Comparison of ENCODE assay signal across 1 cellular context in the genomic region with DNA sequence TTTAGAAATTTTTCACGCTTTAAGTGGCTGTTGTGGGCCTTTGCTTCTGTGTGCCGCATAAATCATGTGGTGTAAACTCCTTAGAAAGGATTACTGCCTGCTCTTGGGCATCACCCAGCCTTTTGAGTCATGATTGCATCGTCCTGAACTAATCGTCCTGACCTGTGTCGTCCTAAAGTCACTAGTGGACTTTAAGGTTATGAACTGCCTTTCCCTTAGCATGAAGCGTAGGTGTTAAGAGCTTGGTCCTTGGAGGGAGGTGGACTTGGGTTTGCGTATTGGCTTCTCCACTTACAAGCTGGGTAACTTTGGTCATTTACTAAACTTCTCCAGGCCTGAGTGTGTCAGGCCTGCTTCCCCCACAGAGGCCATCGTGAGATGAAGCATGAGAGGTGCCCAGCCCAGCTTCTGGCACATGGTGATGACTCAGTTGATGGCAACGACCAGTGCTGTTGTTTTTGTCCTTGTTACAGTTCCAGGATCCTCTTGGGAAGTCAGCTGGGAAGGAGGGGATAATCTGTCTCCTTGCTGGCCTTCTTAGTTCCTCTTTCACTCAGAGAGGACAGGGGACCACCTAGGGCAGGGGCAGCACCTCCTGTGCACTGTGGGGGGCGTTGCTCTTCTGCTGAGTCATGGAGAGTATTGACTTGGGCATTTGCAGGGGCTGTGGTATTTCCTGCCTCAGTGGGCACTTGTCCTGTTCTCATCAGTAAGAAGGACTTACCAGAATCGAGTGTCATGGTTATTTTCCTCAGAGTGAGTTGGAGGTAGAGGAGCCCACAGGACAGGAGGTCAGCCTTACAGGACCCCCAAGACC.
TF ChIP-seq lines count a peak whose summit lies in the region.

No MANE protein-coding gene starts in this region.

TF ChIP-seq in K562, 482 proteins besides CTCF, POLR2A, EP300 and RAD21 (continued from another document and continues in another):
- TF ChIP-seq, protein P1, sequence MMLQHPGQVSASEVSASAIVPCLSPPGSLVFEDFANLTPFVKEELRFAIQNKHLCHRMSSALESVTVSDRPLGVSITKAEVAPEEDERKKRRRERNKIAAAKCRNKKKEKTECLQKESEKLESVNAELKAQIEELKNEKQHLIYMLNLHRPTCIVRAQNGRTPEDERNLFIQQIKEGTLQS (IDR thresholded peaks at IDR 0.05) = peak; percentile 37; the same call in 1 of the 2 replicates
- TF ChIP-seq, protein P1 (CRISPR knock-in tag; conservative IDR thresholded peaks at IDR 0.05) = no peak
- TF ChIP-seq, protein P2, sequence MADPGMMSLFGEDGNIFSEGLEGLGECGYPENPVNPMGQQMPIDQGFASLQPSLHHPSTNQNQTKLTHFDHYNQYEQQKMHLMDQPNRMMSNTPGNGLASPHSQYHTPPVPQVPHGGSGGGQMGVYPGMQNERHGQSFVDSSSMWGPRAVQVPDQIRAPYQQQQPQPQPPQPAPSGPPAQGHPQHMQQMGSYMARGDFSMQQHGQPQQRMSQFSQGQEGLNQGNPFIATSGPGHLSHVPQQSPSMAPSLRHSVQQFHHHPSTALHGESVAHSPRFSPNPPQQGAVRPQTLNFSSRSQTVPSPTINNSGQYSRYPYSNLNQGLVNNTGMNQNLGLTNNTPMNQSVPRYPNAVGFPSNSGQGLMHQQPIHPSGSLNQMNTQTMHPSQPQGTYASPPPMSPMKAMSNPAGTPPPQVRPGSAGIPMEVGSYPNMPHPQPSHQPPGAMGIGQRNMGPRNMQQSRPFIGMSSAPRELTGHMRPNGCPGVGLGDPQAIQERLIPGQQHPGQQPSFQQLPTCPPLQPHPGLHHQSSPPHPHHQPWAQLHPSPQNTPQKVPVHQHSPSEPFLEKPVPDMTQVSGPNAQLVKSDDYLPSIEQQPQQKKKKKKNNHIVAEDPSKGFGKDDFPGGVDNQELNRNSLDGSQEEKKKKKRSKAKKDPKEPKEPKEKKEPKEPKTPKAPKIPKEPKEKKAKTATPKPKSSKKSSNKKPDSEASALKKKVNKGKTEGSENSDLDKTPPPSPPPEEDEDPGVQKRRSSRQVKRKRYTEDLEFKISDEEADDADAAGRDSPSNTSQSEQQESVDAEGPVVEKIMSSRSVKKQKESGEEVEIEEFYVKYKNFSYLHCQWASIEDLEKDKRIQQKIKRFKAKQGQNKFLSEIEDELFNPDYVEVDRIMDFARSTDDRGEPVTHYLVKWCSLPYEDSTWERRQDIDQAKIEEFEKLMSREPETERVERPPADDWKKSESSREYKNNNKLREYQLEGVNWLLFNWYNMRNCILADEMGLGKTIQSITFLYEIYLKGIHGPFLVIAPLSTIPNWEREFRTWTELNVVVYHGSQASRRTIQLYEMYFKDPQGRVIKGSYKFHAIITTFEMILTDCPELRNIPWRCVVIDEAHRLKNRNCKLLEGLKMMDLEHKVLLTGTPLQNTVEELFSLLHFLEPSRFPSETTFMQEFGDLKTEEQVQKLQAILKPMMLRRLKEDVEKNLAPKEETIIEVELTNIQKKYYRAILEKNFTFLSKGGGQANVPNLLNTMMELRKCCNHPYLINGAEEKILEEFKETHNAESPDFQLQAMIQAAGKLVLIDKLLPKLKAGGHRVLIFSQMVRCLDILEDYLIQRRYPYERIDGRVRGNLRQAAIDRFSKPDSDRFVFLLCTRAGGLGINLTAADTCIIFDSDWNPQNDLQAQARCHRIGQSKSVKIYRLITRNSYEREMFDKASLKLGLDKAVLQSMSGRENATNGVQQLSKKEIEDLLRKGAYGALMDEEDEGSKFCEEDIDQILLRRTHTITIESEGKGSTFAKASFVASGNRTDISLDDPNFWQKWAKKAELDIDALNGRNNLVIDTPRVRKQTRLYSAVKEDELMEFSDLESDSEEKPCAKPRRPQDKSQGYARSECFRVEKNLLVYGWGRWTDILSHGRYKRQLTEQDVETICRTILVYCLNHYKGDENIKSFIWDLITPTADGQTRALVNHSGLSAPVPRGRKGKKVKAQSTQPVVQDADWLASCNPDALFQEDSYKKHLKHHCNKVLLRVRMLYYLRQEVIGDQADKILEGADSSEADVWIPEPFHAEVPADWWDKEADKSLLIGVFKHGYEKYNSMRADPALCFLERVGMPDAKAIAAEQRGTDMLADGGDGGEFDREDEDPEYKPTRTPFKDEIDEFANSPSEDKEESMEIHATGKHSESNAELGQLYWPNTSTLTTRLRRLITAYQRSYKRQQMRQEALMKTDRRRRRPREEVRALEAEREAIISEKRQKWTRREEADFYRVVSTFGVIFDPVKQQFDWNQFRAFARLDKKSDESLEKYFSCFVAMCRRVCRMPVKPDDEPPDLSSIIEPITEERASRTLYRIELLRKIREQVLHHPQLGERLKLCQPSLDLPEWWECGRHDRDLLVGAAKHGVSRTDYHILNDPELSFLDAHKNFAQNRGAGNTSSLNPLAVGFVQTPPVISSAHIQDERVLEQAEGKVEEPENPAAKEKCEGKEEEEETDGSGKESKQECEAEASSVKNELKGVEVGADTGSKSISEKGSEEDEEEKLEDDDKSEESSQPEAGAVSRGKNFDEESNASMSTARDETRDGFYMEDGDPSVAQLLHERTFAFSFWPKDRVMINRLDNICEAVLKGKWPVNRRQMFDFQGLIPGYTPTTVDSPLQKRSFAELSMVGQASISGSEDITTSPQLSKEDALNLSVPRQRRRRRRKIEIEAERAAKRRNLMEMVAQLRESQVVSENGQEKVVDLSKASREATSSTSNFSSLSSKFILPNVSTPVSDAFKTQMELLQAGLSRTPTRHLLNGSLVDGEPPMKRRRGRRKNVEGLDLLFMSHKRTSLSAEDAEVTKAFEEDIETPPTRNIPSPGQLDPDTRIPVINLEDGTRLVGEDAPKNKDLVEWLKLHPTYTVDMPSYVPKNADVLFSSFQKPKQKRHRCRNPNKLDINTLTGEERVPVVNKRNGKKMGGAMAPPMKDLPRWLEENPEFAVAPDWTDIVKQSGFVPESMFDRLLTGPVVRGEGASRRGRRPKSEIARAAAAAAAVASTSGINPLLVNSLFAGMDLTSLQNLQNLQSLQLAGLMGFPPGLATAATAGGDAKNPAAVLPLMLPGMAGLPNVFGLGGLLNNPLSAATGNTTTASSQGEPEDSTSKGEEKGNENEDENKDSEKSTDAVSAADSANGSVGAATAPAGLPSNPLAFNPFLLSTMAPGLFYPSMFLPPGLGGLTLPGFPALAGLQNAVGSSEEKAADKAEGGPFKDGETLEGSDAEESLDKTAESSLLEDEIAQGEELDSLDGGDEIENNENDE (IDR thresholded peaks at IDR 0.05; ENCODE audit: low read depth, low read length) = no peak
- no peak for TF ChIP-seq CCNT2 (IDR thresholded peaks at IDR 0.05; ENCODE audit: borderline replicate concordance, extremely low read depth, insufficient read length, low read depth, low read length)
- TF ChIP-seq CHD4 (IDR thresholded peaks at IDR 0.05; ENCODE audit: insufficient read depth, insufficient replicate concordance, low read depth, low read length, poor library complexity, severe bottlenecking) = no peak
- TF ChIP-seq THRAP3 (IDR thresholded peaks at IDR 0.05; ENCODE audit: borderline replicate concordance) = no peak
- TF ChIP-seq KAT8 (IDR thresholded peaks at IDR 0.05; ENCODE audit: low read depth) = no peak
- TF ChIP-seq BCOR (IDR thresholded peaks at IDR 0.05) = no peak
- no peak for TF ChIP-seq SMARCA5 (IDR thresholded peaks at IDR 0.05)
- no peak for TF ChIP-seq WHSC1 (IDR thresholded peaks at IDR 0.05; ENCODE audit: low read length)
- TF ChIP-seq LEF1 (IDR thresholded peaks at IDR 0.05) = no peak
- TF ChIP-seq, protein P3, sequence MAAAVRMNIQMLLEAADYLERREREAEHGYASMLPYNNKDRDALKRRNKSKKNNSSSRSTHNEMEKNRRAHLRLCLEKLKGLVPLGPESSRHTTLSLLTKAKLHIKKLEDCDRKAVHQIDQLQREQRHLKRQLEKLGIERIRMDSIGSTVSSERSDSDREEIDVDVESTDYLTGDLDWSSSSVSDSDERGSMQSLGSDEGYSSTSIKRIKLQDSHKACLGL (CRISPR knock-in tag; IDR thresholded peaks at IDR 0.05; ENCODE audit: borderline replicate concordance, poor library complexity, severe bottlenecking) = no peak
- TF ChIP-seq, protein P4, sequence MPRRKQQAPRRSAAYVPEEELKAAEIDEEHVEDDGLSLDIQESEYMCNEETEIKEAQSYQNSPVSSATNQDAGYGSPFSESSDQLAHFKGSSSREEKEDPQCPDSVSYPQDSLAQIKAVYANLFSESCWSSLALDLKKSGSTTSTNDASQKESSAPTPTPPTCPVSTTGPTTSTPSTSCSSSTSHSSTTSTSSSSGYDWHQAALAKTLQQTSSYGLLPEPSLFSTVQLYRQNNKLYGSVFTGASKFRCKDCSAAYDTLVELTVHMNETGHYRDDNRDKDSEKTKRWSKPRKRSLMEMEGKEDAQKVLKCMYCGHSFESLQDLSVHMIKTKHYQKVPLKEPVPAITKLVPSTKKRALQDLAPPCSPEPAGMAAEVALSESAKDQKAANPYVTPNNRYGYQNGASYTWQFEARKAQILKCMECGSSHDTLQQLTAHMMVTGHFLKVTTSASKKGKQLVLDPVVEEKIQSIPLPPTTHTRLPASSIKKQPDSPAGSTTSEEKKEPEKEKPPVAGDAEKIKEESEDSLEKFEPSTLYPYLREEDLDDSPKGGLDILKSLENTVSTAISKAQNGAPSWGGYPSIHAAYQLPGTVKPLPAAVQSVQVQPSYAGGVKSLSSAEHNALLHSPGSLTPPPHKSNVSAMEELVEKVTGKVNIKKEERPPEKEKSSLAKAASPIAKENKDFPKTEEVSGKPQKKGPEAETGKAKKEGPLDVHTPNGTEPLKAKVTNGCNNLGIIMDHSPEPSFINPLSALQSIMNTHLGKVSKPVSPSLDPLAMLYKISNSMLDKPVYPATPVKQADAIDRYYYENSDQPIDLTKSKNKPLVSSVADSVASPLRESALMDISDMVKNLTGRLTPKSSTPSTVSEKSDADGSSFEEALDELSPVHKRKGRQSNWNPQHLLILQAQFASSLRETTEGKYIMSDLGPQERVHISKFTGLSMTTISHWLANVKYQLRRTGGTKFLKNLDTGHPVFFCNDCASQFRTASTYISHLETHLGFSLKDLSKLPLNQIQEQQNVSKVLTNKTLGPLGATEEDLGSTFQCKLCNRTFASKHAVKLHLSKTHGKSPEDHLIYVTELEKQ (CRISPR knock-in tag; IDR thresholded peaks at IDR 0.05) = no peak
- TF ChIP-seq, protein P5, sequence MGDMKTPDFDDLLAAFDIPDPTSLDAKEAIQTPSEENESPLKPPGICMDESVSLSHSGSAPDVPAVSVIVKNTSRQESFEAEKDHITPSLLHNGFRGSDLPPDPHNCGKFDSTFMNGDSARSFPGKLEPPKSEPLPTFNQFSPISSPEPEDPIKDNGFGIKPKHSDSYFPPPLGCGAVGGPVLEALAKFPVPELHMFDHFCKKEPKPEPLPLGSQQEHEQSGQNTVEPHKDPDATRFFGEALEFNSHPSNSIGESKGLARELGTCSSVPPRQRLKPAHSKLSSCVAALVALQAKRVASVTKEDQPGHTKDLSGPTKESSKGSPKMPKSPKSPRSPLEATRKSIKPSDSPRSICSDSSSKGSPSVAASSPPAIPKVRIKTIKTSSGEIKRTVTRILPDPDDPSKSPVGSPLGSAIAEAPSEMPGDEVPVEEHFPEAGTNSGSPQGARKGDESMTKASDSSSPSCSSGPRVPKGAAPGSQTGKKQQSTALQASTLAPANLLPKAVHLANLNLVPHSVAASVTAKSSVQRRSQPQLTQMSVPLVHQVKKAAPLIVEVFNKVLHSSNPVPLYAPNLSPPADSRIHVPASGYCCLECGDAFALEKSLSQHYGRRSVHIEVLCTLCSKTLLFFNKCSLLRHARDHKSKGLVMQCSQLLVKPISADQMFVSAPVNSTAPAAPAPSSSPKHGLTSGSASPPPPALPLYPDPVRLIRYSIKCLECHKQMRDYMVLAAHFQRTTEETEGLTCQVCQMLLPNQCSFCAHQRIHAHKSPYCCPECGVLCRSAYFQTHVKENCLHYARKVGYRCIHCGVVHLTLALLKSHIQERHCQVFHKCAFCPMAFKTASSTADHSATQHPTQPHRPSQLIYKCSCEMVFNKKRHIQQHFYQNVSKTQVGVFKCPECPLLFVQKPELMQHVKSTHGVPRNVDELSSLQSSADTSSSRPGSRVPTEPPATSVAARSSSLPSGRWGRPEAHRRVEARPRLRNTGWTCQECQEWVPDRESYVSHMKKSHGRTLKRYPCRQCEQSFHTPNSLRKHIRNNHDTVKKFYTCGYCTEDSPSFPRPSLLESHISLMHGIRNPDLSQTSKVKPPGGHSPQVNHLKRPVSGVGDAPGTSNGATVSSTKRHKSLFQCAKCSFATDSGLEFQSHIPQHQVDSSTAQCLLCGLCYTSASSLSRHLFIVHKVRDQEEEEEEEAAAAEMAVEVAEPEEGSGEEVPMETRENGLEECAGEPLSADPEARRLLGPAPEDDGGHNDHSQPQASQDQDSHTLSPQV (IDR thresholded peaks at IDR 0.05) = peak; percentile 17; the same call in 1 of the 2 replicates
- TF ChIP-seq SP2 (IDR thresholded peaks at IDR 0.05; ENCODE audit: extremely low read depth, low read depth, low read length, poor library complexity, severe bottlenecking) = no peak
- TF ChIP-seq ZNF134 (CRISPR knock-in tag; conservative IDR thresholded peaks at IDR 0.05) = no peak
- no peak for TF ChIP-seq ZNF41 (CRISPR knock-in tag; conservative IDR thresholded peaks at IDR 0.05)
- no peak for TF ChIP-seq GABPA (tag; conservative IDR thresholded peaks at IDR 0.05; ENCODE audit: low read depth)
- TF ChIP-seq NFE2L1 (tag; IDR thresholded peaks at IDR 0.05; ENCODE audit: borderline replicate concordance, low read depth) = 0 out of 2 replicates have a peak, but pooled peaks have one; percentile 18
- TF ChIP-seq ELF2 (CRISPR knock-in tag; IDR thresholded peaks at IDR 0.05) = no peak
- TF ChIP-seq, protein P6, sequence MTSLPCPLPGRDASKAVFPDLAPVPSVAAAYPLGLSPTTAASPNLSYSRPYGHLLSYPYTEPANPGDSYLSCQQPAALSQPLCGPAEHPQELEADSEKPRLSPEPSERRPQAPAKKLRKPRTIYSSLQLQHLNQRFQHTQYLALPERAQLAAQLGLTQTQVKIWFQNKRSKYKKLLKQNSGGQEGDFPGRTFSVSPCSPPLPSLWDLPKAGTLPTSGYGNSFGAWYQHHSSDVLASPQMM (CRISPR knock-in tag; IDR thresholded peaks at IDR 0.05) = no peak
- TF ChIP-seq TGIF2 (CRISPR knock-in tag; IDR thresholded peaks at IDR 0.05) = no peak
- no peak for TF ChIP-seq ZFX (CRISPR knock-in tag; IDR thresholded peaks at IDR 0.05)
- no peak for TF ChIP-seq POLR2B (IDR thresholded peaks at IDR 0.05; ENCODE audit: low read depth, partially characterized antibody)
- no peak for TF ChIP-seq ZBTB17 (CRISPR knock-in tag; IDR thresholded peaks at IDR 0.05)
- TF ChIP-seq U2AF1 (optimal IDR thresholded peaks at IDR 0.05; ENCODE audit: low read depth, low read length) = no peak
- TF ChIP-seq, protein P7, sequence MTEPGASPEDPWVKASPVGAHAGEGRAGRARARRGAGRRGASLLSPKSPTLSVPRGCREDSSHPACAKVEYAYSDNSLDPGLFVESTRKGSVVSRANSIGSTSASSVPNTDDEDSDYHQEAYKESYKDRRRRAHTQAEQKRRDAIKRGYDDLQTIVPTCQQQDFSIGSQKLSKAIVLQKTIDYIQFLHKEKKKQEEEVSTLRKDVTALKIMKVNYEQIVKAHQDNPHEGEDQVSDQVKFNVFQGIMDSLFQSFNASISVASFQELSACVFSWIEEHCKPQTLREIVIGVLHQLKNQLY (CRISPR knock-in tag; conservative IDR thresholded peaks at IDR 0.05) = no peak
- peak; percentile 70 for TF ChIP-seq NFE2 (IDR thresholded peaks at IDR 0.05; ENCODE audit: low read depth)
- TF ChIP-seq CEBPG (CRISPR knock-in tag; IDR thresholded peaks at IDR 0.05) = no peak; the same call in 1 of the 2 replicates
- peak in 1 of 2 experiments; percentile 52; a peak in 1 of 4 replicates for TF ChIP-seq CEBPG (tag; conservative IDR thresholded peaks at IDR 0.05 in 1 of 2, IDR thresholded peaks at IDR 0.05 in 1 of 2)
- no peak for TF ChIP-seq ZFP1 (CRISPR knock-in tag; IDR thresholded peaks at IDR 0.05)
- no peak for TF ChIP-seq KDM1A (IDR thresholded peaks at IDR 0.05)
- no peak for TF ChIP-seq DPF2 (IDR thresholded peaks at IDR 0.05)
- TF ChIP-seq NR2C2 (CRISPR knock-in tag; IDR thresholded peaks at IDR 0.05) = no peak
- peak; percentile 29; the same call in 1 of the 2 replicates for TF ChIP-seq NR2C2 (tag; IDR thresholded peaks at IDR 0.05)
- TF ChIP-seq BRCA1 (IDR thresholded peaks at IDR 0.05) = no peak
- no peak for TF ChIP-seq BRCA1 (CRISPR knock-in tag; IDR thresholded peaks at IDR 0.05)
